ENCODE assay signal across 9 cellular contexts in genomic region chr17:2708585-2709172, GRCh38. TPM values are rescaled to one million over a fixed set of nuclear protein-coding genes. Genes with fewer than 3 reads are reported as not detected.
DNase-seq lines count a peak whose midpoint lies in the region; ATAC-seq and TF ChIP-seq lines count a peak whose summit lies in the region.
"Had no signal": no experiment of that assay in that cellular context is flagged by ENCODE, and none has a peak within 500 bp of the region (broad histone marks: within the 10 kb centered on the region; RNA-seq: fewer than 3 reads in every experiment).

No MANE protein-coding gene starts in this region.

- H3K27ac ChIP-seq in H9 (ENCODE audit: insufficient read length, low read depth, low read length) (no peak overlapping the region), right atrium auricular region (peak overlapping the region; percentile 90 to 92), smooth muscle cell (ENCODE audit: low read depth) (peak overlapping the region; percentile 31)

- no peak overlapping the region for H2BK15ac ChIP-seq in H9 (ENCODE audit: low read depth, low read length)

- no peak overlapping the region for H2AK5ac ChIP-seq in H9 (ENCODE audit: insufficient read length, low read length)

- no peak overlapping the region for H3K4ac ChIP-seq in H9 (ENCODE audit: low read depth, low read length)

- H3K23ac ChIP-seq in H9 (ENCODE audit: insufficient read length, low read depth, low read length), result no peak overlapping the region

- POLR2A ChIA-PET in T-cell (lab: Charles Lee), result no interaction called here

- no peak overlapping the region for H2BK12ac ChIP-seq in H9 (ENCODE audit: insufficient read length, low read depth, low read length)

- H3K4me3 ChIP-seq in right atrium auricular region (peak overlapping the region in 1 of 2 donors; percentile 93), smooth muscle cell (no peak overlapping the region)

- CTCF ChIA-PET in T-cell (lab: Charles Lee), result no interaction called here

- no peak overlapping the region for H2AFZ ChIP-seq in H9 (ENCODE audit: low read length)
- no peak overlapping the region for H2AFZ ChIP-seq in smooth muscle cell (ENCODE audit: low read depth)

- ATAC-seq in T-cell (replicated peaks in 1 of 4) (no peak), GM21390 (IDR thresholded peaks at IDR 0.05; ENCODE audit: unreplicated experiment) (no peak)

- no peak overlapping the region for H4K5ac ChIP-seq in H9 (ENCODE audit: insufficient read length, low read depth, low read length)

- no peak for DNase-seq in H9
- no peak for DNase-seq in T-cell
- DNase-seq in right atrium auricular region (ENCODE audit: low spot score), result no peak
- no peak for DNase-seq in smooth muscle cell (lab: John Stamatoyannopoulos, UW; ENCODE audit: unreplicated experiment)
- no peak for DNase-seq in activated CD4-positive, CD25-positive, alpha-beta regulatory T cell (lab: John Stamatoyannopoulos, UW)
- DNase-seq in NCI-H2196 (lab: John Stamatoyannopoulos, UW; ENCODE audit: unreplicated experiment), result no peak
- no peak for DNase-seq in SHP77 treated with DMSO at 0.1 percent for 48 hours (lab: John Stamatoyannopoulos, UW)
- DNase-seq: NCI-H1417 had no signal

- no peaks in the 10 kb centered on the region; a peak in 1 of 5 replicates for H3K9me3 Mint-ChIP-seq in H9
- H3K9me3 Mint-ChIP-seq in T-cell, result no peaks in the 10 kb centered on the region

- peak overlapping the region; percentile 57 to 89 (median 89); a peak in 2 of 7 replicates for H3K27ac Mint-ChIP-seq in H9
- no peak overlapping the region for H3K27ac Mint-ChIP-seq in T-cell

- no peak overlapping the region for H3K56ac ChIP-seq in H9 (ENCODE audit: insufficient read length, low read depth, low read length)

- no peak overlapping the region for H2BK20ac ChIP-seq in H9 (ENCODE audit: low read depth, low read length, poor library complexity, severe bottlenecking)

- no peak overlapping the region for H3T11ph ChIP-seq in H9 (ENCODE audit: low read length)

- TF ChIP-seq CTCF in H9 (conservative IDR thresholded peaks at IDR 0.05) (no peak), right atrium auricular region (IDR thresholded peaks at IDR 0.05) (no peak), smooth muscle cell (IDR thresholded peaks at IDR 0.05; ENCODE audit: borderline replicate concordance, insufficient read depth, poor library complexity, severe bottlenecking) (no peak)

- H3K27me3 ChIP-seq in H9 (ENCODE audit: insufficient read depth, low read length) (no peaks in the 10 kb centered on the region; the same call in 1 of the 2 replicates), right atrium auricular region (no peaks in the 10 kb centered on the region), smooth muscle cell (ENCODE audit: low read depth) (no peaks in the 10 kb centered on the region)

- H4K20me1 ChIP-seq in H9 (ENCODE audit: control insufficient read depth, insufficient read depth, insufficient read length) (no peaks in the 10 kb centered on the region), smooth muscle cell (ENCODE audit: low read depth) (peaks cover 66% of the 10 kb centered on the region)

- no peak overlapping the region for H3K14ac ChIP-seq in H9 (ENCODE audit: insufficient read depth, low read length)

- H3F3A ChIP-seq in smooth muscle cell (ENCODE audit: low read depth), result no peaks in the 10 kb centered on the region

- H3K4me2 ChIP-seq in H9 (ENCODE audit: insufficient read depth, insufficient read length, low read length), result no peak overlapping the region
- H3K4me2 ChIP-seq in smooth muscle cell, result no peak overlapping the region

- no peak overlapping the region for H4K91ac ChIP-seq in H9 (ENCODE audit: insufficient read length, low read depth, low read length)

- H3K79me1 ChIP-seq in H9 (ENCODE audit: insufficient read depth, low read depth, low read length, poor library complexity, severe bottlenecking), result no peaks in the 10 kb centered on the region

- H2BK5ac ChIP-seq in H9 (ENCODE audit: insufficient read length, low read length), result no peak overlapping the region

- no peak overlapping the region for H3K9ac ChIP-seq in H9 (ENCODE audit: extremely low read depth, insufficient read length, low read length)
- no peak overlapping the region for H3K9ac ChIP-seq in smooth muscle cell (ENCODE audit: low read depth)

- H3K36me3 Mint-ChIP-seq in H9 (ENCODE audit: insufficient read depth in 1 of 3, low read depth in 3 of 3) (peaks cover 0 to 12% (median under 1%) of the 10 kb centered on the region in 3 experiments; a peak in 2 of 7 replicates), T-cell (no peaks in the 10 kb centered on the region)

- peaks cover 16% of the 10 kb centered on the region for H3K27me3 Mint-ChIP-seq in H9 (ENCODE audit: low read depth)
- H3K27me3 Mint-ChIP-seq in T-cell, result no peaks in the 10 kb centered on the region

- H3K18ac ChIP-seq in H9 (ENCODE audit: insufficient read length, low read depth, low read length), result no peak overlapping the region

- no peak overlapping the region for H4K8ac ChIP-seq in H9 (replicated peaks; ENCODE audit: insufficient read length, low read depth, low read length)

- H3K79me2 ChIP-seq in H9 (ENCODE audit: insufficient read depth, low read length) (peaks cover 17% of the 10 kb centered on the region; the same call in 1 of the 2 replicates), smooth muscle cell (ENCODE audit: low read depth) (peaks cover 59% of the 10 kb centered on the region)

- H3K9me3 ChIP-seq in H9 (ENCODE audit: control insufficient read depth, low read depth, low read length) (no peaks in the 10 kb centered on the region), right atrium auricular region (no peaks in the 10 kb centered on the region), smooth muscle cell (replicated peaks; ENCODE audit: low read depth) (no peaks in the 10 kb centered on the region)

- no peak overlapping the region for H2BK120ac ChIP-seq in H9 (ENCODE audit: low read depth, low read length, poor library complexity, severe bottlenecking)

- peaks cover 13% of the 10 kb centered on the region for H3K23me2 ChIP-seq in H9 (ENCODE audit: insufficient read length, low read depth, low read length, poor library complexity, severe bottlenecking)

- H3K4me3 Mint-ChIP-seq in H9 (no peak overlapping the region), T-cell (peak overlapping the region; percentile 36 to 85 (median 85))

- peaks cover 47 to 61% of the 10 kb centered on the region in 2 experiments for H3K4me1 Mint-ChIP-seq in H9
- peaks cover 42 to 47% (median 46%) of the 10 kb centered on the region in 3 donors for H3K4me1 Mint-ChIP-seq in T-cell

- H3K4me1 ChIP-seq in H9 (ENCODE audit: insufficient read depth, low read length) (peaks cover 4% of the 10 kb centered on the region; the same call in 1 of the 2 replicates), right atrium auricular region (peaks cover 0 to 78% of the 10 kb centered on the region in 2 donors), smooth muscle cell (ENCODE audit: low read depth) (peaks cover 20% of the 10 kb centered on the region)

- WGBS in H9 (ENCODE audit: extremely low coverage, insufficient read length, low lambda C conversion rate), result no CpG with 5 or more reads among the region's 21 CpGs
- WGBS in smooth muscle cell (ENCODE audit: low lambda C conversion rate), result 91% methylated on average over 17 of the region's 21 CpGs

- no peaks in the 10 kb centered on the region for H3K36me3 ChIP-seq in right atrium auricular region
- no peaks in the 10 kb centered on the region for H3K36me3 ChIP-seq in smooth muscle cell (ENCODE audit: low read depth)

RNA-seq across cellular contexts. Expression of gene CLUH, which starts 2.9 kb away (rescaled TPM):
- total RNA-seq in H9 (2021) (91.3 and 97.0 TPM in 2 replicates), T-cell (10 to 100 TPM; 40.0 to 73.3 (median 67.2) TPM), right atrium auricular region (100 to 1,000 TPM in 1 of 2 donors, 10 to 100 TPM in 1; 94.4 to 126 TPM), smooth muscle cell (13.4 and 54.7 TPM in 2 replicates)
- polyA plus RNA-seq in smooth muscle cell, result 15.4 and 26.8 TPM in 2 replicates

RNA-seq across cellular contexts. Expression of gene CCDC92B, which starts 40.8 kb away (rescaled TPM):
- 7.1 and 8.0 TPM in 2 replicates for total RNA-seq in H9 (2021)
- total RNA-seq in T-cell, result under 1 TPM in 4 of 5 donors, not detected in 1; 0.13 to 0.53 (median 0.27) TPM
- total RNA-seq in right atrium auricular region, result not detected
- not detected in 2 replicates for total RNA-seq in smooth muscle cell
- polyA plus RNA-seq in smooth muscle cell, result not detected in 2 replicates

Comparison
In these comparisons a context has a peak if more than half of its experiments do, and no peak if none do; other contexts are left out.
1. H3K27ac Mint-ChIP-seq: peak in H9 (3 of 3); none in T-cell (0 of 2).
2. H3K4me3 Mint-ChIP-seq: peak in T-cell (3 of 3); none in H9 (0 of 2).